Comparison of ENCODE assay signal across 8 cellular contexts in the genomic region with DNA sequence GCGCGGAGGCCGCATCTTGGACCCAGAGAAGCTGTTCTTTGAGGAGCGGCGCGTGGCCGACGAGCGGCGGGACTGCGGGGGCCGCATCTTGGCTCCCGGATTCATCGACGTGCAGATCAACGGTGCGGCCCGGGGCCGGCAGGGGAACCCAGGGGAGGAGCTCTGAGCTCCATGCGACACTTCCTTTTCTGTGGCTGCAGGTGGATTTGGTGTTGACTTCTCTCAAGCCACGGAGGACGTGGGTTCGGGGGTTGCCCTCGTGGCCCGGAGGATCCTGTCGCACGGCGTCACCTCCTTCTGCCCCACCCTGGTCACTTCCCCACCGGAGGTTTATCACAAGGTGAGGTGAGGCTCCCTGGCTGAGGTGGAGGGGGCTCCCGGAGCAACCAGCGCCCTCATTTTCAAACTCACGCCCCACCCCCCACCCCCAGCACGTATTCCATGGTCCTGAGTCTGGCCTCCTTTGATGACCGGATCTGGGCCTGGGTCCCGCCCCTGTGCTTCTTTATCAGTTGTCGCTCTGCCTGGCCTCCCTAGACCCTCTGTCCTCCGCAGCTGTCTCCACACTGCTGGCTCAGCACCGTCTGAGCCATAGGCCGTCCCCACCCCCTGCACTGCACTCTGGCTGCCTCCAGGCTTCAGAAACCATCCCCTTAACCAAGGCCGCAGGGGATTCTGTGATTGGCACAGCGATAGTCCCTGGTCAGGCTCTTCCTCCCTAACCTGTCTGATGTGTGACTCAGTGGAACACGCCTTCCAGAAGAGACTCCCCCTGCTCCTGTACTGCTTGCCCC. TPM values are rescaled to one million over a fixed set of nuclear protein-coding genes. Genes with fewer than 3 reads are reported as not detected.
DNase-seq lines count a peak whose midpoint lies in the region; TF ChIP-seq lines count a peak whose summit lies in the region.

No MANE protein-coding gene starts in this region.

- no peaks in the 10 kb centered on the region for H3K9me3 ChIP-seq in fibroblast of lung (ENCODE audit: control insufficient read depth, insufficient read depth, low read depth, low read length)
- H3K9me3 ChIP-seq in neuron (ENCODE audit: low read length): no peaks in the 10 kb centered on the region

- DNase-seq in GM12865 (ENCODE audit: low read depth) (peak; percentile 62), KBM-7 (peak; percentile 59), fibroblast of lung (ENCODE audit: low read depth in 2 of 2) (no peak), amygdala (lab: John Stamatoyannopoulos, UW) (no peak), SW 1271 (lab: John Stamatoyannopoulos, UW) (no peak), NCI-H1048 (lab: John Stamatoyannopoulos, UW) (no peak)
- peak; percentile 77 for DNase-seq in activated CD8-positive, alpha-beta memory T cell treated with anti-CD3 and anti-CD28 coated beads, Interleukin-2, amount 50 U/mL, for 48 hours

- H3K4me3 ChIP-seq in GM12865 (ENCODE audit: low read depth, low read length): peak overlapping the region; percentile 63
- H3K4me3 ChIP-seq in fibroblast of lung (replicated peaks in 1 of 4; ENCODE audit: control extremely low read depth in 1 of 4, insufficient read depth in 1 of 4, low read depth in 3 of 4, low read length in 4 of 4): peak overlapping the region; percentile 63 to 75 (median 70)
- H3K4me3 ChIP-seq in neuron (ENCODE audit: low read length): peak overlapping the region; percentile 73

- no peak for TF ChIP-seq CTCF in GM12865 (IDR thresholded peaks at IDR 0.05; ENCODE audit: insufficient read depth, low read depth, low read length, missing control alignments)
- TF ChIP-seq CTCF in fibroblast of lung (conservative IDR thresholded peaks at IDR 0.05 in 1 of 2, IDR thresholded peaks at IDR 0.05 in 1 of 2; ENCODE audit: low read depth in 1 of 2, low read length in 2 of 2): no peak

- in situ Hi-C loops in KBM-7 (cut with MboI; ENCODE audit: low pct_unique_long_range_greater_than_20kb, low sequenced_read_pairs): no loop called here

- no peak overlapping the region for H2AFZ ChIP-seq in fibroblast of lung (ENCODE audit: low read length)
- H2AFZ ChIP-seq in neuron (ENCODE audit: low read depth, low read length): no peak overlapping the region

- H3K4me1 ChIP-seq in fibroblast of lung (ENCODE audit: control insufficient read depth, extremely low read depth, insufficient read depth, low read length) (peaks cover 12% of the 10 kb centered on the region), neuron (ENCODE audit: insufficient read depth, low read length) (peaks cover 25% of the 10 kb centered on the region)

- peaks cover 2% of the 10 kb centered on the region for H4K20me1 ChIP-seq in fibroblast of lung (ENCODE audit: control insufficient read depth, extremely low read depth, insufficient read depth, low read length)

- H3K27me3 ChIP-seq in fibroblast of lung (ENCODE audit: control insufficient read depth, insufficient read depth, low read length): no peaks in the 10 kb centered on the region
- no peaks in the 10 kb centered on the region for H3K27me3 ChIP-seq in neuron (ENCODE audit: insufficient read depth, low read length)

- peak overlapping the region; percentile 38 for H3K4me2 ChIP-seq in fibroblast of lung (ENCODE audit: extremely low read depth, insufficient read depth, low read length)

- peaks cover 51% of the 10 kb centered on the region for H3K79me2 ChIP-seq in fibroblast of lung (ENCODE audit: control insufficient read depth, insufficient read depth, low read length)

- H3K9ac ChIP-seq in fibroblast of lung (ENCODE audit: insufficient read depth, low read length): peak overlapping the region; percentile 79

- H3K36me3 ChIP-seq in fibroblast of lung (ENCODE audit: control insufficient read depth, insufficient read depth, low read length): peaks cover 26% of the 10 kb centered on the region
- H3K36me3 ChIP-seq in neuron (ENCODE audit: insufficient read depth, low read length): peaks cover 26% of the 10 kb centered on the region

- H3K27ac ChIP-seq in fibroblast of lung (ENCODE audit: insufficient read depth, low read length): peak overlapping the region; percentile 55

RNA-seq across cellular contexts. Expression of gene AMDHD2, which starts 0.8 kb away (rescaled TPM):
- total RNA-seq in fibroblast of lung: 37.2 and 39.0 TPM in 2 replicates
- polyA plus RNA-seq in fibroblast of lung: 10.8 and 12.6 TPM in 2 replicates
- polyA plus RNA-seq in fibroblast of lung (2012): 12.9 and 20.5 TPM in 2 replicates
- polyA minus RNA-seq in fibroblast of lung (ENCODE audit: low replicate concordance): 13.3 and 19.2 TPM in 2 replicates

RNA-seq across cellular contexts. Expression of gene ATP6V0C, which starts 7.2 kb away (rescaled TPM):
- total RNA-seq in fibroblast of lung: 5.1 and 11.2 TPM in 2 replicates
- polyA plus RNA-seq in fibroblast of lung: 43.0 and 53.9 TPM in 2 replicates
- 209 and 298 TPM in 2 replicates for polyA plus RNA-seq in fibroblast of lung (2012)
- polyA minus RNA-seq in fibroblast of lung (ENCODE audit: low replicate concordance): 97.9 and 117 TPM in 2 replicates

RNA-seq across cellular contexts. Expression of gene CEMP1, which starts 10.2 kb away (rescaled TPM):
- total RNA-seq in fibroblast of lung: not detected in 2 replicates
- polyA plus RNA-seq in fibroblast of lung: not detected in 2 replicates
- polyA plus RNA-seq in fibroblast of lung (2012): 1.8 and 2.1 TPM in 2 replicates
- polyA minus RNA-seq in fibroblast of lung (ENCODE audit: low replicate concordance): not detected in 2 replicates

RNA-seq across cellular contexts. Expression of gene PDPK1, which starts 16.8 kb away (rescaled TPM):
- 17.7 and 25.9 TPM in 2 replicates for total RNA-seq in fibroblast of lung
- 30.7 and 32.1 TPM in 2 replicates for polyA plus RNA-seq in fibroblast of lung
- polyA plus RNA-seq in fibroblast of lung (2012): 14.9 and 15.9 TPM in 2 replicates
- polyA minus RNA-seq in fibroblast of lung (ENCODE audit: low replicate concordance): 22.7 and 30.4 TPM in 2 replicates

RNA-seq across cellular contexts. Expression of gene TBC1D24, which starts 46.1 kb away (rescaled TPM):
- 8.5 and 10.9 TPM in 2 replicates for total RNA-seq in fibroblast of lung
- polyA plus RNA-seq in fibroblast of lung: 6.3 and 6.7 TPM in 2 replicates
- polyA plus RNA-seq in fibroblast of lung (2012): 7.5 and 8.3 TPM in 2 replicates
- 14.7 and 21.0 TPM in 2 replicates for polyA minus RNA-seq in fibroblast of lung (ENCODE audit: low replicate concordance)

Comparison
In these comparisons a context has a peak if more than half of its experiments do, and no peak if none do; other contexts are left out.
1. DNase-seq: peak in GM12865 (single experiment), KBM-7 (single experiment) and activated CD8-positive, alpha-beta memory T cell treated with anti-CD3 and anti-CD28 coated beads, Interleukin-2, amount 50 U/mL, for 48 hours (single experiment); none in fibroblast of lung (0 of 2), amygdala (0 of 56), SW 1271 (0 of 2) and NCI-H1048 (single experiment).
2. Peak in every context shown above with its lines, with median percentiles within 50 percentile points of each other: H3K4me3 ChIP-seq.